Comparison of ENCODE assay signal across 11 cellular contexts in genomic region chr5:172496671-172497371, GRCh38. TPM values are rescaled to one million over a fixed set of nuclear protein-coding genes. Genes with fewer than 3 reads are reported as not detected.
A peak's percentile ranks its signal among the peaks of the same experiment; 100 is the strongest.
DNase-seq lines count a peak whose midpoint lies in the region; ATAC-seq and TF ChIP-seq lines count a peak whose summit lies in the region.
"Had no signal": no experiment of that assay in that cellular context is flagged by ENCODE, and none has a peak within 500 bp of the region (broad histone marks: within the 10 kb centered on the region; RNA-seq: fewer than 3 reads in every experiment).

No MANE protein-coding gene starts in this region.

- H2AFZ ChIP-seq in neuronal stem cell (ENCODE audit: low read length): peak overlapping the region; percentile 47

- TF ChIP-seq CTCF in fibroblast of pulmonary artery (IDR thresholded peaks at IDR 0.05; ENCODE audit: low read length, missing control alignments): no peak
- TF ChIP-seq CTCF in omental fat pad (IDR thresholded peaks at IDR 0.05): no peak

- H4K20me1 ChIP-seq in BLaER1: no peaks in the 10 kb centered on the region

- no peak overlapping the region for H2AK5ac ChIP-seq in neuronal stem cell (ENCODE audit: low read depth, low read length)

- H3K4me2 ChIP-seq in BLaER1: peak overlapping the region; percentile 65
- no peak overlapping the region for H3K4me2 ChIP-seq in neuronal stem cell (ENCODE audit: insufficient read depth, low read length, poor library complexity, severe bottlenecking)
- H3K4me2 ChIP-seq: KMS-11 had no signal

- no peak overlapping the region for H3K18ac ChIP-seq in neuronal stem cell (ENCODE audit: low read length)

- no peak overlapping the region for H3K9ac ChIP-seq in BLaER1
- peak overlapping the region; percentile 67 for H3K9ac ChIP-seq in neuronal stem cell (ENCODE audit: low read depth, low read length, poor library complexity)
- H3K9ac ChIP-seq: KMS-11 had no signal

- WGBS in neuronal stem cell (ENCODE audit: extremely low coverage in 2 of 2, insufficient read length in 2 of 2, insufficient replicate concordance in 1 of 2), 2 donors: no CpG with 5 or more reads among the region's 12 CpGs

- H2BK15ac ChIP-seq in neuronal stem cell (ENCODE audit: low read length): no peak overlapping the region

- H3K4ac ChIP-seq in neuronal stem cell (ENCODE audit: low read length): no peak overlapping the region

- no peak overlapping the region for H2BK120ac ChIP-seq in neuronal stem cell (ENCODE audit: low read depth, low read length)

- no peak for ATAC-seq in omental fat pad (ENCODE audit: low FRiP score)

- DNase-seq in SW480 (ENCODE audit: low spot score) (peak; percentile 9), fibroblast of pulmonary artery (ENCODE audit: low read depth) (peak; percentile 85), neuronal stem cell (ENCODE audit: low spot score) (no peak), GDM1 (lab: John Stamatoyannopoulos, UW) (no peak), omental fat pad (ENCODE audit: low spot score) (no peak), iPS-NIHi7 (ENCODE audit: extremely low spot score) (no peak), NCI-H2081 treated with DMSO at 0.1 percent for 48 hours (lab: John Stamatoyannopoulos, UW) (no peak)
- DNase-seq: activated CD4-positive, alpha-beta T cell treated with anti-CD3 and anti-CD28 coated beads, Interleukin-2, amount 10 ng/mL, durations not matched to agents 7 days and 5 days; CD4-positive, alpha-beta T cell had no signal

- no peaks in the 10 kb centered on the region for H3K79me1 ChIP-seq in neuronal stem cell (ENCODE audit: low read depth, low read length)

- no peak overlapping the region for H4K8ac ChIP-seq in neuronal stem cell (ENCODE audit: low read depth, low read length)

- H3K27ac ChIP-seq in BLaER1: no peak overlapping the region
- H3K27ac ChIP-seq in neuronal stem cell (replicated peaks; ENCODE audit: low read length): no peak overlapping the region
- H3K27ac ChIP-seq: KMS-11 had no signal

- H3K9me3 ChIP-seq in BLaER1 (no peaks in the 10 kb centered on the region), neuronal stem cell (replicated peaks in 1 of 2; ENCODE audit: control insufficient read depth in 2 of 2, insufficient read depth in 1 of 2, low read depth in 1 of 2, low read length in 2 of 2) (no peaks in the 10 kb centered on the region)

- H3K27me3 ChIP-seq in BLaER1 (no peaks in the 10 kb centered on the region), neuronal stem cell (ENCODE audit: control insufficient read depth in 3 of 3, insufficient read depth in 3 of 3, low read depth in 1 of 3, low read length in 3 of 3) (peaks cover 0 to 16% (median 0%) of the 10 kb centered on the region in 3 experiments)

- no peak overlapping the region for H3K23ac ChIP-seq in neuronal stem cell (ENCODE audit: low read depth, low read length, poor library complexity)

- H3K4me1 ChIP-seq in BLaER1 (peaks cover 47% of the 10 kb centered on the region), neuronal stem cell (ENCODE audit: control insufficient read depth in 2 of 2, insufficient read depth in 1 of 2, low read depth in 1 of 2, low read length in 2 of 2) (peaks cover 0 to 8% of the 10 kb centered on the region in 2 donors)

- no peak overlapping the region for H2BK12ac ChIP-seq in neuronal stem cell (ENCODE audit: low read length)

- H4K91ac ChIP-seq in neuronal stem cell (ENCODE audit: low read depth, low read length, poor library complexity): no peak overlapping the region

- H3K4me3 ChIP-seq in BLaER1 (no peak overlapping the region), fibroblast of pulmonary artery (replicated peaks; ENCODE audit: low read depth, low read length) (no peak overlapping the region), neuronal stem cell (ENCODE audit: low read length in 2 of 2) (no peak overlapping the region)

- no peak overlapping the region for H2BK5ac ChIP-seq in neuronal stem cell (ENCODE audit: low read length)

- H3K14ac ChIP-seq in neuronal stem cell (ENCODE audit: low read length): no peak overlapping the region

- H3K36me3 ChIP-seq in BLaER1 (no peaks in the 10 kb centered on the region), neuronal stem cell (replicated peaks in 1 of 2; ENCODE audit: control insufficient read depth in 2 of 2, insufficient read depth in 2 of 2, low read length in 2 of 2) (no peaks in the 10 kb centered on the region)

RNA-seq across cellular contexts. Expression of gene SH3PXD2B, which starts 42.5 kb away (rescaled TPM):
- polyA plus RNA-seq in neuronal stem cell (2013, experiment 1 of 2): 24.7 TPM
- 25.6 TPM for polyA plus RNA-seq in neuronal stem cell (2013, experiment 2 of 2)
- 10 to 100 TPM; 29.3 to 47.1 (median 44.3) TPM for total RNA-seq in omental fat pad

Comparison
In these comparisons a context has a peak if more than half of its experiments do, and no peak if none do; other contexts are left out.
1. DNase-seq: peak in SW480 (single experiment) and fibroblast of pulmonary artery (single experiment); none in neuronal stem cell (single experiment), GDM1 (single experiment), omental fat pad (single experiment), iPS-NIHi7 (single experiment) and NCI-H2081 treated with DMSO at 0.1 percent for 48 hours (single experiment).